ENCODE assay signal across 21 cellular contexts in genomic region chr13:99630269-99630898, GRCh38.
"Had no signal": no experiment of that assay in that cellular context is flagged by ENCODE, and none has a peak within 500 bp of the region (broad histone marks: within the 10 kb centered on the region; RNA-seq: fewer than 3 reads in every experiment).

No MANE protein-coding gene starts in this region.

- H3K36me3 Mint-ChIP-seq: activated naive CD4-positive, alpha-beta T cell treated with anti-CD3 and anti-CD28 coated beads, Interleukin-2, amount 50 U/mL, for 72 hours; stimulated activated effector memory CD8-positive, alpha-beta T cell treated with anti-CD3 and anti-CD28 coated beads, Interleukin-12 subunit alpha, Interleukin-12 subunit beta, amount 100 ng/mL, for 72 hours had no signal

- H3K4me1 Mint-ChIP-seq: activated CD4-positive, alpha-beta T cell treated with anti-CD3 and anti-CD28 coated beads, Interleukin-2, amount 10 ng/mL, durations not matched to agents 24 days and 14 days had no signal

- H3K4me3 ChIP-seq: body of pancreas, gastrocnemius medialis, hepatocyte, prostate gland, sigmoid colon, thyroid gland, uterus had no signal

- H3K9me3 ChIP-seq: body of pancreas, gastrocnemius medialis, prostate gland, sigmoid colon, thyroid gland, uterus had no signal

- H3K27me3 ChIP-seq: body of pancreas, gastrocnemius medialis, hepatocyte, sigmoid colon, thyroid gland, uterus had no signal

- H3K27ac ChIP-seq: body of pancreas, hepatocyte, prostate gland, thyroid gland, uterus had no signal

- H3K27ac Mint-ChIP-seq: activated CD4-positive, alpha-beta T cell treated with anti-CD3 and anti-CD28 coated beads, Interleukin-2, amount 10 ng/mL, durations not matched to agents 24 days and 14 days; activated naive CD4-positive, alpha-beta T cell treated with anti-CD3 and anti-CD28 coated beads, Interleukin-2, amount 50 U/mL, for 72 hours; activated T-cell treated with anti-CD3 and anti-CD28 coated beads, Interleukin-2, amount 50 U/mL, for 72 hours; endodermal cell; stimulated activated effector memory CD8-positive, alpha-beta T cell treated with anti-CD3 and anti-CD28 coated beads, Interleukin-12 subunit alpha, Interleukin-12 subunit beta, amount 100 ng/mL, for 72 hours had no signal

- H3K9me3 Mint-ChIP-seq: activated CD4-positive, alpha-beta T cell treated with anti-CD3 and anti-CD28 coated beads, Interleukin-2, amount 10 ng/mL, durations not matched to agents 24 days and 14 days; activated naive CD4-positive, alpha-beta T cell treated with anti-CD3 and anti-CD28 coated beads, Interleukin-2, amount 50 U/mL, for 72 hours; activated T-cell treated with anti-CD3 and anti-CD28 coated beads, Interleukin-2, amount 50 U/mL, for 72 hours; stimulated activated effector memory CD8-positive, alpha-beta T cell treated with anti-CD3 and anti-CD28 coated beads, Interleukin-12 subunit alpha, Interleukin-12 subunit beta, amount 100 ng/mL, for 72 hours had no signal

- H3K4me3 Mint-ChIP-seq: activated CD4-positive, alpha-beta T cell treated with anti-CD3 and anti-CD28 coated beads, Interleukin-2, amount 10 ng/mL, durations not matched to agents 24 days and 14 days; activated T-cell treated with anti-CD3 and anti-CD28 coated beads, Interleukin-2, amount 50 U/mL, for 72 hours; endodermal cell; nephron; stimulated activated effector memory CD8-positive, alpha-beta T cell treated with anti-CD3 and anti-CD28 coated beads, Interleukin-12 subunit alpha, Interleukin-12 subunit beta, amount 100 ng/mL, for 72 hours had no signal

- H3K36me3 ChIP-seq: gastrocnemius medialis, prostate gland, sigmoid colon, thyroid gland, uterus had no signal

- H3K4me1 ChIP-seq: body of pancreas, prostate gland, uterus had no signal

- ATAC-seq: activated naive CD4-positive, alpha-beta T cell treated with anti-CD3 and anti-CD28 coated beads, Interleukin-2, amount 50 U/mL, for 72 hours; activated T-cell treated with anti-CD3 and anti-CD28 coated beads, Interleukin-2, amount 50 U/mL, for 72 hours; body of pancreas; stimulated activated effector memory CD8-positive, alpha-beta T cell treated with anti-CD3 and anti-CD28 coated beads, Interleukin-12 subunit alpha, Interleukin-12 subunit beta, amount 100 ng/mL, for 72 hours had no signal

- DNase-seq: activated CD4-positive, alpha-beta T cell treated with anti-CD3 and anti-CD28 coated beads, Interleukin-2, amount 10 ng/mL, durations not matched to agents 24 days and 14 days; activated CD4-positive, CD25-positive, alpha-beta regulatory T cell; activated CD8-positive, alpha-beta memory T cell treated with anti-CD3 and anti-CD28 coated beads, Interleukin-2, amount 50 U/mL, for 48 hours; activated gamma-delta T cell; activated T-cell treated with anti-CD3 and anti-CD28 coated beads, Interleukin-2, amount 50 U/mL, for 72 hours; body of pancreas; cerebellar nuclear complex; endodermal cell; gastrocnemius medialis; islet precursor cell; mesendoderm; sigmoid colon; stimulated activated CD4-positive, alpha-beta T cell treated with anti-CD3 and anti-CD28 coated beads, Interleukin-1b, Interleukin-23, amount 100 ng/mL, for 48 hours; T-helper 2 cell; thyroid gland; uterus had no signal
